ENCODE assay signal across 26 cellular contexts in the genomic region with DNA sequence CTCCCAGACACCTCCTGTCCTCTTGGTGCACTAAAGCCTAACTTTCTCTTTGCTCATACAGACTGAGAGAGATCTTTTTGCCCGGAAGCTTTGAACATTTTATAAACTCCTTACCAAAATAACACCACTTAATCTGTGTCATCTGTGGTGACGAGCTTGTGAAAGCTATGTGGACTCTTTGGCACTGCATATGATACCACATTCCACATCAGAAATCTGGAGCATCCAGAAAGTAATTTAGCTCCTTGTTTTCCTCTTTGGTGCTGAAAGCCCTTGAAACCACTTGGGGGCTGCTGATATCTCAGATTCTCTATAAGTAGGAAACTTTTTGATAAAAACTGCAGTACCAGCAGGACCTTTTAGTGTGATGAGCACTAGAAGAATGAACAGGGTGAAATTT.
DNase-seq lines count a peak whose midpoint lies in the region; ATAC-seq, FAIRE-seq and TF ChIP-seq lines count a peak whose summit lies in the region.
"Had no signal": no experiment of that assay in that cellular context is flagged by ENCODE, and none has a peak within 500 bp of the region (broad histone marks: within the 10 kb centered on the region; RNA-seq: fewer than 3 reads in every experiment).

No MANE protein-coding gene starts in this region.

- no peak overlapping the region for H3K27ac ChIP-seq in astrocyte (ENCODE audit: low read depth, low read length)
- H3K27ac ChIP-seq in aorta (ENCODE audit: low read depth in 1 of 2, low read length in 2 of 2): no peak overlapping the region
- H3K27ac ChIP-seq: BLaER1, gastroesophageal sphincter, HL-60, tibial nerve had no signal

- peaks cover 3% of the 10 kb centered on the region for H4K20me1 ChIP-seq in astrocyte (ENCODE audit: insufficient read depth, low read length)
- H4K20me1 ChIP-seq: BLaER1 had no signal

- FAIRE-seq in astrocyte (lab: Jason Lieb, UNC): peak; percentile 26
- FAIRE-seq: bronchial epithelial cell had no signal

- no peaks in the 10 kb centered on the region for H3K27me3 Mint-ChIP-seq in astrocyte (ENCODE audit: low read depth, unreplicated experiment)
- no peaks in the 10 kb centered on the region for H3K27me3 Mint-ChIP-seq in stimulated activated memory B cell treated with anti-CD40 and anti-IgM and Interleukin-4, amounts not matched to agents 10 μg/mL and 1 μg/mL and 100 μg/mL, for 72 hours
- H3K27me3 Mint-ChIP-seq: activated CD8-positive, alpha-beta memory T cell treated with anti-CD3 and anti-CD28 coated beads, Interleukin-2, amount 10 ng/mL, durations not matched to agents 7 days and 5 days; activated naive CD8-positive, alpha-beta T cell treated with anti-CD3 and anti-CD28 coated beads for 36 hours; IgD-negative memory B cell; naive B cell had no signal

- H3K4me3 ChIP-seq in astrocyte (ENCODE audit: insufficient read depth, low read depth, low read length) (no peak overlapping the region), foreskin fibroblast (ENCODE audit: low read depth in 1 of 2, low read length in 2 of 2) (no peak overlapping the region), aorta (ENCODE audit: low read length in 2 of 2) (no peak overlapping the region)
- H3K4me3 ChIP-seq: BLaER1, gastroesophageal sphincter, lung, tibial nerve had no signal

- H3K9me3 ChIP-seq in astrocyte (ENCODE audit: insufficient read depth, low read depth, low read length) (peaks cover 7% of the 10 kb centered on the region), aorta (ENCODE audit: control insufficient read depth, low read length) (no peaks in the 10 kb centered on the region)
- H3K9me3 ChIP-seq: gastroesophageal sphincter had no signal

- H3K9me3 Mint-ChIP-seq in astrocyte (ENCODE audit: unreplicated experiment): peaks cover 3% of the 10 kb centered on the region
- peaks cover 14% of the 10 kb centered on the region for H3K9me3 Mint-ChIP-seq in stimulated activated memory B cell treated with anti-CD40 and anti-IgM and Interleukin-4, amounts not matched to agents 10 μg/mL and 1 μg/mL and 100 μg/mL, for 72 hours

- H3K27me3 ChIP-seq in astrocyte (ENCODE audit: insufficient read depth, low read length): no peaks in the 10 kb centered on the region
- no peaks in the 10 kb centered on the region for H3K27me3 ChIP-seq in aorta (ENCODE audit: control insufficient read depth in 1 of 2, insufficient read depth in 2 of 2, low read length in 1 of 2)
- H3K27me3 ChIP-seq: BLaER1, gastroesophageal sphincter, tibial nerve had no signal

- peaks cover 35% of the 10 kb centered on the region for H3K79me2 ChIP-seq in astrocyte (ENCODE audit: insufficient read depth, low read length)

- H2AFZ ChIP-seq in astrocyte (ENCODE audit: low read depth, low read length): no peak overlapping the region

- H3K4me3 Mint-ChIP-seq in astrocyte (ENCODE audit: unreplicated experiment): no peak overlapping the region
- H3K4me3 Mint-ChIP-seq in stimulated activated memory B cell treated with anti-CD40 and anti-IgM and Interleukin-4, amounts not matched to agents 10 μg/mL and 1 μg/mL and 100 μg/mL, for 72 hours: no peak overlapping the region
- H3K4me3 Mint-ChIP-seq: activated CD8-positive, alpha-beta memory T cell treated with anti-CD3 and anti-CD28 coated beads, Interleukin-2, amount 10 ng/mL, durations not matched to agents 7 days and 5 days; activated naive CD8-positive, alpha-beta T cell treated with anti-CD3 and anti-CD28 coated beads for 36 hours; naive B cell had no signal

- 13 to 23% methylated on average over 2 of the region's 2 CpGs for WGBS in aorta, 2 donors

- H3K36me3 Mint-ChIP-seq in astrocyte (ENCODE audit: low read depth, unreplicated experiment): peaks cover 14% of the 10 kb centered on the region
- H3K36me3 Mint-ChIP-seq in stimulated activated memory B cell treated with anti-CD40 and anti-IgM and Interleukin-4, amounts not matched to agents 10 μg/mL and 1 μg/mL and 100 μg/mL, for 72 hours: peaks cover 42% of the 10 kb centered on the region

- no peak overlapping the region for H3K27ac Mint-ChIP-seq in astrocyte (ENCODE audit: unreplicated experiment)
- H3K27ac Mint-ChIP-seq in stimulated activated memory B cell treated with anti-CD40 and anti-IgM and Interleukin-4, amounts not matched to agents 10 μg/mL and 1 μg/mL and 100 μg/mL, for 72 hours: no peak overlapping the region
- H3K27ac Mint-ChIP-seq: activated CD8-positive, alpha-beta memory T cell treated with anti-CD3 and anti-CD28 coated beads, Interleukin-2, amount 10 ng/mL, durations not matched to agents 7 days and 5 days; activated naive CD8-positive, alpha-beta T cell treated with anti-CD3 and anti-CD28 coated beads for 36 hours; IgD-negative memory B cell had no signal

- DNase-seq in GM04504 (ENCODE audit: low read depth) (peak; percentile 30), astrocyte (ENCODE audit: low read depth) (peak; percentile 78), foreskin fibroblast (peak; percentile 32 to 44), superior temporal gyrus (ENCODE audit: extremely low spot score) (peak; percentile 42), aorta (no peak)
- DNase-seq: activated CD4-positive, alpha-beta T cell treated with anti-CD3 and anti-CD28 coated beads for 48 hours; activated CD8-positive, alpha-beta memory T cell treated with anti-CD3 and anti-CD28 coated beads, Interleukin-2, amount 10 ng/mL, durations not matched to agents 7 days and 5 days; activated naive CD8-positive, alpha-beta T cell treated with anti-CD3 and anti-CD28 coated beads for 36 hours; dermis blood vessel endothelial cell; naive B cell; NCI-H187 treated with DMSO at 0.1 percent for 48 hours; NCI-H226; NCI-H774; PC-3; SHP77 treated with DMSO at 0.1 percent for 48 hours; stimulated activated CD4-positive, alpha-beta T cell treated with anti-CD3 and anti-CD28 coated beads, Interleukin-2, amount 100 ng/mL, for 24 hours; stimulated activated naive CD4-positive, alpha-beta T cell had no signal

- no peak for ATAC-seq in HG02884 (IDR thresholded peaks at IDR 0.05; ENCODE audit: unreplicated experiment)
- no peak for ATAC-seq in aorta (ENCODE audit: low FRiP score)
- no peak for ATAC-seq in stimulated activated memory B cell treated with anti-CD40 and anti-IgM and Interleukin-4, amounts not matched to agents 10 μg/mL and 1 μg/mL and 100 μg/mL, for 72 hours
- ATAC-seq: activated CD8-positive, alpha-beta memory T cell treated with anti-CD3 and anti-CD28 coated beads, Interleukin-2, amount 10 ng/mL, durations not matched to agents 7 days and 5 days; gastroesophageal sphincter; PC-3 had no signal

- peaks cover 9% of the 10 kb centered on the region for H3K4me1 Mint-ChIP-seq in astrocyte (ENCODE audit: low read depth, unreplicated experiment)
- H3K4me1 Mint-ChIP-seq in stimulated activated memory B cell treated with anti-CD40 and anti-IgM and Interleukin-4, amounts not matched to agents 10 μg/mL and 1 μg/mL and 100 μg/mL, for 72 hours: peaks cover 8% of the 10 kb centered on the region
- H3K4me1 Mint-ChIP-seq: activated CD8-positive, alpha-beta memory T cell treated with anti-CD3 and anti-CD28 coated beads, Interleukin-2, amount 10 ng/mL, durations not matched to agents 7 days and 5 days; activated naive CD8-positive, alpha-beta T cell treated with anti-CD3 and anti-CD28 coated beads for 36 hours had no signal

- no peaks in the 10 kb centered on the region for H3K36me3 ChIP-seq in astrocyte (ENCODE audit: insufficient read depth, low read length)
- H3K36me3 ChIP-seq in aorta (ENCODE audit: control insufficient read depth in 1 of 2, insufficient read depth in 2 of 2, low read length in 1 of 2): no peaks in the 10 kb centered on the region
- H3K36me3 ChIP-seq: gastroesophageal sphincter had no signal

- intact Hi-C loops in aorta (cut with DNase I): no loop called here

- H3K9ac ChIP-seq in astrocyte (ENCODE audit: low read length): no peak overlapping the region
- H3K9ac ChIP-seq: BLaER1 had no signal

- H3K4me1 ChIP-seq in astrocyte (ENCODE audit: insufficient read depth, low read length) (no peaks in the 10 kb centered on the region), aorta (ENCODE audit: control insufficient read depth in 1 of 2, insufficient read depth in 2 of 2, low read length in 2 of 2) (peaks cover 0 to 2% of the 10 kb centered on the region in 2 donors)
- H3K4me1 ChIP-seq: BLaER1, gastroesophageal sphincter, tibial nerve had no signal

- no peak for TF ChIP-seq CTCF in astrocyte (IDR thresholded peaks at IDR 0.05; ENCODE audit: insufficient read depth, low read depth, low read length)
- TF ChIP-seq CTCF in foreskin fibroblast (IDR thresholded peaks at IDR 0.05; ENCODE audit: low read depth, low read length): no peak

- no peak overlapping the region for H3K4me2 ChIP-seq in astrocyte (ENCODE audit: low read length)
- H3K4me2 ChIP-seq: BLaER1 had no signal

Comparison
In these comparisons a context has a peak if more than half of its experiments do, and no peak if none do; other contexts are left out.
1. DNase-seq: peak in GM04504 (single experiment), astrocyte (single experiment), foreskin fibroblast (2 of 2) and superior temporal gyrus (single experiment); none in aorta (0 of 2).